19 cellular contexts compared by ENCODE assay signal in genomic region chr9:126205260-126205659, GRCh38.
A peak's percentile ranks its signal among the peaks of the same experiment; 100 is the strongest.
DNase-seq lines count a peak whose midpoint lies in the region; ATAC-seq and TF ChIP-seq lines count a peak whose summit lies in the region.
"Had no signal": no experiment of that assay in that cellular context is flagged by ENCODE, and none has a peak within 500 bp of the region (broad histone marks: within the 10 kb centered on the region; RNA-seq: fewer than 3 reads in every experiment).

No MANE protein-coding gene starts in this region.

- no peak for TF ChIP-seq RAD21 in IMR-90 (IDR thresholded peaks at IDR 0.05; ENCODE audit: low read length)

- BruUV-seq in IMR-90 (replicated peaks; lab: Mats Ljungman, UMichigan) = no TSS peak

- TF ChIP-seq CTCF in IMR-90 (conservative IDR thresholded peaks at IDR 0.05; ENCODE audit: low read depth, low read length) = no peak
- TF ChIP-seq CTCF in suprapubic skin (IDR thresholded peaks at IDR 0.05) = no peak

- H4K8ac ChIP-seq in IMR-90 (ENCODE audit: low read depth in 2 of 2, low read length in 2 of 2) (no peak overlapping the region), neuronal stem cell (ENCODE audit: low read depth, low read length) (peak overlapping the region; percentile 52)

- H3K36me3 ChIP-seq in IMR-90 (ENCODE audit: control insufficient read depth, insufficient read depth, low read length) (no peaks in the 10 kb centered on the region), neuronal stem cell (replicated peaks in 1 of 2; ENCODE audit: control insufficient read depth in 2 of 2, insufficient read depth in 2 of 2, low read length in 2 of 2) (no peaks in the 10 kb centered on the region), suprapubic skin (no peaks in the 10 kb centered on the region)
- H3K36me3 ChIP-seq in CD8-positive, alpha-beta memory T cell (ENCODE audit: insufficient read depth, low read length) = no peaks in the 10 kb centered on the region
- H3K36me3 ChIP-seq: right lobe of liver had no signal

- no peak overlapping the region for H2BK12ac ChIP-seq in neuronal stem cell (ENCODE audit: low read length)

- H3K18ac ChIP-seq in IMR-90 (ENCODE audit: low read depth, low read length) (no peak overlapping the region), neuronal stem cell (ENCODE audit: low read length) (peak overlapping the region; percentile 44)

- DNase-seq in DMS53 (lab: John Stamatoyannopoulos, UW) = peak; percentile 20
- no peak for DNase-seq in DMS53 treated with DMSO at 0.1 percent for 48 hours (lab: John Stamatoyannopoulos, UW; ENCODE audit: unreplicated experiment)
- DNase-seq in IMR-90 = no peak
- DNase-seq in RPMI7951 (ENCODE audit: low read depth) = peak; percentile 2
- DNase-seq in neuronal stem cell (ENCODE audit: low spot score) = no peak
- no peak for DNase-seq in CD8-positive, alpha-beta memory T cell
- DNase-seq in suprapubic skin (ENCODE audit: low spot score in 2 of 2) = no peak
- no peak for DNase-seq in activated T-cell treated with anti-CD3 and anti-CD28 coated beads for 4 hours
- DNase-seq: activated CD4-positive, alpha-beta memory T cell treated with anti-CD3 and anti-CD28 coated beads, Interleukin-2, amount 10 ng/mL, durations not matched to agents 7 days and 5 days; activated effector memory CD4-positive, alpha-beta T cell treated with anti-CD3 and anti-CD28 coated beads, Interleukin-2, amount 50 U/mL, for 16 hours; AML-193; COR-L47; NCI-H146; NCI-H524; OCI-M1; right lobe of liver; stimulated activated CD4-positive, alpha-beta T cell treated with anti-CD3 and anti-CD28 coated beads, Interleukin-12 subunit alpha, Interleukin-12 subunit beta, amount 100 ng/mL, for 4 hours; stimulated activated naive CD8-positive, alpha-beta T cell treated with anti-CD3 and anti-CD28 coated beads, Interleukin-15, Interleukin-2, amounts not matched to agents 100 U/mL and 50 U/mL, for 24 hours had no signal

- no peak for TF ChIP-seq EP300 in suprapubic skin (IDR thresholded peaks at IDR 0.05)

- no peaks in the 10 kb centered on the region for H3K36me3 Mint-ChIP-seq in CD8-positive, alpha-beta memory T cell

- no peak overlapping the region for H2AK9ac ChIP-seq in IMR-90 (replicated peaks; ENCODE audit: low read depth, low read length, poor library complexity)

- H3K4me3 Mint-ChIP-seq in CD8-positive, alpha-beta memory T cell = no peak overlapping the region
- H3K4me3 Mint-ChIP-seq: activated CD4-positive, alpha-beta memory T cell treated with anti-CD3 and anti-CD28 coated beads, Interleukin-2, amount 10 ng/mL, durations not matched to agents 7 days and 5 days had no signal

- POLR2A ChIA-PET in IMR-90 (lab: Charles Lee; ENCODE audit: unreplicated experiment) = no interaction called here
- POLR2A ChIA-PET in CD8-positive, alpha-beta memory T cell (lab: Charles Lee) = no interaction called here

- H2BK15ac ChIP-seq in IMR-90 (ENCODE audit: low read depth, low read length) = no peak overlapping the region
- H2BK15ac ChIP-seq in neuronal stem cell (ENCODE audit: low read length) = no peak overlapping the region

- no peaks in the 10 kb centered on the region for H3K4me1 Mint-ChIP-seq in CD8-positive, alpha-beta memory T cell
- H3K4me1 Mint-ChIP-seq: activated CD4-positive, alpha-beta memory T cell treated with anti-CD3 and anti-CD28 coated beads, Interleukin-2, amount 10 ng/mL, durations not matched to agents 7 days and 5 days had no signal

- H3K9me1 ChIP-seq in IMR-90 (ENCODE audit: insufficient read depth, low read length) = peaks cover 8% of the 10 kb centered on the region

- H3K14ac ChIP-seq in IMR-90 (replicated peaks; ENCODE audit: low read depth, low read length) (no peak overlapping the region), neuronal stem cell (ENCODE audit: low read length) (peak overlapping the region; percentile 95)

- peaks cover 27 to 58% of the 10 kb centered on the region in 2 donors for H3K27me3 Mint-ChIP-seq in CD8-positive, alpha-beta memory T cell

- H3K4me3 ChIP-seq in IMR-90 (ENCODE audit: insufficient read depth, low read depth, low read length) = no peak overlapping the region
- peak overlapping the region in 1 of 2 donors; percentile 42 for H3K4me3 ChIP-seq in neuronal stem cell (ENCODE audit: low read length in 2 of 2)
- H3K4me3 ChIP-seq in CD8-positive, alpha-beta memory T cell (ENCODE audit: low read length) = no peak overlapping the region
- no peak overlapping the region for H3K4me3 ChIP-seq in suprapubic skin
- H3K4me3 ChIP-seq: right lobe of liver had no signal

- TF ChIP-seq POLR2A in IMR-90 (IDR thresholded peaks at IDR 0.05; ENCODE audit: low read depth, low read length) (no peak), suprapubic skin (IDR thresholded peaks at IDR 0.05) (no peak)

- no peak for ATAC-seq in IMR-90 (ENCODE audit: low read depth)
- ATAC-seq: activated CD4-positive, CD25-positive, alpha-beta regulatory T cell treated with anti-CD3 and anti-CD28 coated beads, Interleukin-2, amount 50 U/mL, for 24 hours; right lobe of liver; stimulated activated naive CD8-positive, alpha-beta T cell treated with anti-CD3 and anti-CD28 coated beads, Interleukin-15, Interleukin-2, amounts not matched to agents 100 U/mL and 50 U/mL, for 24 hours had no signal

- CTCF ChIA-PET in IMR-90 (lab: Yijun Ruan, JAX) = no interaction called here
- CTCF ChIA-PET in CD8-positive, alpha-beta memory T cell (lab: Charles Lee) = no interaction called here

- no peak overlapping the region for H3K27ac Mint-ChIP-seq in CD8-positive, alpha-beta memory T cell
- H3K27ac Mint-ChIP-seq: activated CD4-positive, alpha-beta memory T cell treated with anti-CD3 and anti-CD28 coated beads, Interleukin-2, amount 10 ng/mL, durations not matched to agents 7 days and 5 days had no signal

- H3K4me1 ChIP-seq in IMR-90 (ENCODE audit: control insufficient read depth, insufficient read depth, low read length) (no peaks in the 10 kb centered on the region), neuronal stem cell (ENCODE audit: control insufficient read depth in 2 of 2, insufficient read depth in 1 of 2, low read depth in 1 of 2, low read length in 2 of 2) (peaks cover 0 to 3% of the 10 kb centered on the region in 2 donors), suprapubic skin (peaks cover 19% of the 10 kb centered on the region)
- H3K4me1 ChIP-seq in CD8-positive, alpha-beta memory T cell (ENCODE audit: insufficient read depth, low read length) = no peaks in the 10 kb centered on the region
- H3K4me1 ChIP-seq: right lobe of liver had no signal

- peak overlapping the region; percentile 83 for H2BK5ac ChIP-seq in IMR-90 (ENCODE audit: low read depth, low read length, poor library complexity, severe bottlenecking)
- H2BK5ac ChIP-seq in neuronal stem cell (ENCODE audit: low read length) = no peak overlapping the region

- H2AK5ac ChIP-seq in IMR-90 (ENCODE audit: low read depth, low read length) (no peak overlapping the region), neuronal stem cell (ENCODE audit: low read depth, low read length) (no peak overlapping the region)

- H3K23ac ChIP-seq in IMR-90 (ENCODE audit: low read depth, low read length) (no peak overlapping the region), neuronal stem cell (ENCODE audit: low read depth, low read length, poor library complexity) (peak overlapping the region; percentile 29)

- no peak overlapping the region for H3K27ac ChIP-seq in IMR-90 (ENCODE audit: insufficient read depth, low read length)
- H3K27ac ChIP-seq in neuronal stem cell (replicated peaks; ENCODE audit: low read length) = no peak overlapping the region
- H3K27ac ChIP-seq in CD8-positive, alpha-beta memory T cell (ENCODE audit: low read depth, low read length) = no peak overlapping the region
- no peak overlapping the region for H3K27ac ChIP-seq in suprapubic skin
- H3K27ac ChIP-seq: right lobe of liver had no signal

- H3K9me3 ChIP-seq in IMR-90 (ENCODE audit: control insufficient read depth, insufficient read depth, low read length) (no peaks in the 10 kb centered on the region), neuronal stem cell (replicated peaks in 1 of 2; ENCODE audit: control insufficient read depth in 2 of 2, insufficient read depth in 1 of 2, low read depth in 1 of 2, low read length in 2 of 2) (peaks cover 0 to 9% of the 10 kb centered on the region in 2 donors), suprapubic skin (no peaks in the 10 kb centered on the region)
- H3K9me3 ChIP-seq in CD8-positive, alpha-beta memory T cell (ENCODE audit: low read length) = no peaks in the 10 kb centered on the region
- H3K9me3 ChIP-seq: right lobe of liver had no signal

- H4K91ac ChIP-seq in IMR-90 (ENCODE audit: insufficient read depth, low read depth, low read length) (no peak overlapping the region), neuronal stem cell (ENCODE audit: low read depth, low read length, poor library complexity) (peak overlapping the region; percentile 97)

- H2BK120ac ChIP-seq in IMR-90 (ENCODE audit: low read depth, low read length) = no peak overlapping the region
- H2BK120ac ChIP-seq in neuronal stem cell (ENCODE audit: low read depth, low read length) = no peak overlapping the region

- peaks cover 15% of the 10 kb centered on the region for H3K27me3 ChIP-seq in IMR-90 (ENCODE audit: control insufficient read depth, insufficient read depth, low read length)
- peaks cover 0 to 5% (median 0%) of the 10 kb centered on the region in 3 experiments for H3K27me3 ChIP-seq in neuronal stem cell (ENCODE audit: control insufficient read depth in 3 of 3, insufficient read depth in 3 of 3, low read depth in 1 of 3, low read length in 3 of 3)
- peaks cover 11% of the 10 kb centered on the region for H3K27me3 ChIP-seq in CD8-positive, alpha-beta memory T cell (ENCODE audit: insufficient read depth, low read length, poor library complexity, severe bottlenecking)
- H3K27me3 ChIP-seq in suprapubic skin = peaks cover 37% of the 10 kb centered on the region
- H3K27me3 ChIP-seq: right lobe of liver had no signal

- no peak overlapping the region for H2BK20ac ChIP-seq in IMR-90 (ENCODE audit: low read depth, low read length)

- H4K20me1 ChIP-seq in IMR-90 (ENCODE audit: insufficient read depth, low read length) = no peaks in the 10 kb centered on the region

- dilution Hi-C loops in IMR-90 (cut with HindIII; ENCODE audit: low sequenced_read_pairs, unreplicated experiment) = no loop called here

- WGBS in IMR-90 (ENCODE audit: extremely low coverage in 2 of 2, insufficient read length in 1 of 2), 2 experiments = no CpG with 5 or more reads among the region's 7 CpGs
- WGBS in neuronal stem cell (ENCODE audit: extremely low coverage in 2 of 2, insufficient read length in 2 of 2, insufficient replicate concordance in 1 of 2), 2 donors = no CpG with 5 or more reads among the region's 7 CpGs
- 25% methylated on average over 7 of the region's 7 CpGs for WGBS in suprapubic skin

- in situ Hi-C loops in IMR-90 (cut with MboI; ENCODE audit: low sequenced_read_pairs) = no loop called here

- intact Hi-C loops in IMR-90 (cut with micrococcal nuclease) = no loop called here

- no peak overlapping the region for H3K9ac ChIP-seq in IMR-90 (ENCODE audit: low read depth, low read length)
- H3K9ac ChIP-seq in neuronal stem cell (ENCODE audit: low read depth, low read length, poor library complexity) = peak overlapping the region; percentile 83

- H2AFZ ChIP-seq in IMR-90 (replicated peaks; ENCODE audit: low read length, poor library complexity) = peak overlapping the region; percentile 47
- H2AFZ ChIP-seq in neuronal stem cell (ENCODE audit: low read length) = no peak overlapping the region

- H3K9me3 Mint-ChIP-seq in CD8-positive, alpha-beta memory T cell = peaks cover 0 to 4% (median 0%) of the 10 kb centered on the region in 5 donors
- H3K9me3 Mint-ChIP-seq: activated CD4-positive, alpha-beta memory T cell treated with anti-CD3 and anti-CD28 coated beads, Interleukin-2, amount 10 ng/mL, durations not matched to agents 7 days and 5 days had no signal

- no peak overlapping the region for H3K56ac ChIP-seq in IMR-90 (ENCODE audit: extremely low read depth, insufficient read depth, low read length)

- H3K79me1 ChIP-seq in IMR-90 (ENCODE audit: low read depth in 1 of 2, low read length in 2 of 2) (no peaks in the 10 kb centered on the region), neuronal stem cell (ENCODE audit: low read depth, low read length) (peaks cover 4% of the 10 kb centered on the region)

- H3K4me2 ChIP-seq in IMR-90 (ENCODE audit: low read depth, low read length) (no peak overlapping the region), neuronal stem cell (ENCODE audit: insufficient read depth, low read length, poor library complexity, severe bottlenecking) (no peak overlapping the region)

- H4K5ac ChIP-seq in IMR-90 (ENCODE audit: low read depth, low read length) = no peak overlapping the region

- H3K4ac ChIP-seq in IMR-90 (ENCODE audit: low read depth, low read length) (no peak overlapping the region), neuronal stem cell (ENCODE audit: low read length) (no peak overlapping the region)

Comparison
In these comparisons a context has a peak if more than half of its experiments do, and no peak if none do; other contexts are left out.
1. DNase-seq: peak in DMS53 (single experiment) and RPMI7951 (single experiment); none in DMS53 treated with DMSO at 0.1 percent for 48 hours (single experiment), IMR-90 (single experiment), neuronal stem cell (single experiment), CD8-positive, alpha-beta memory T cell (0 of 5), suprapubic skin (0 of 2) and activated T-cell treated with anti-CD3 and anti-CD28 coated beads for 4 hours (single experiment).